Comparison of ENCODE assay signal across 8 cellular contexts in the genomic region with DNA sequence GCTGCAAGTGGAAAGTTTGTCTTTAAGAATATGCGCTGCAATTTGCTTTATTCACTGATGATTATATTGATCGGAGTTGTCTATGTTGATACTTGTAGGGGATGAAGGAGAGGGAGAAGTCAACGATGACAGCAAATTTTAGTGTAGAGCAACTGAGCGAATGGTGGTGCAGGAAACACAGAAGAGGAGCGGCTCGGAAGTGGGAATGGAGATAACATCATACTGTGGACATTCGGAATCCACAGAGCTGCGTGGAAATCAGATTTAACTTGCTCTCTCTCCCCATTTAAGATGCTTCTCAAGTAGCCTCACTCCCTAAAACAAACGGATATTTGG. TPM values are rescaled to one million over a fixed set of nuclear protein-coding genes. Genes with fewer than 3 reads are reported as not detected.
DNase-seq lines count a peak whose midpoint lies in the region; ATAC-seq and TF ChIP-seq lines count a peak whose summit lies in the region.

No MANE protein-coding gene starts in this region.

- peak overlapping the region; percentile 68 for H3K4me3 ChIP-seq in kidney epithelial cell (ENCODE audit: low read depth, low read length)

- no peak for ATAC-seq in activated naive CD4-positive, alpha-beta T cell treated with anti-CD3 and anti-CD28 coated beads, Interleukin-2, amount 50 U/mL, for 72 hours
- ATAC-seq in GM21529 (IDR thresholded peaks at IDR 0.05; ENCODE audit: unreplicated experiment) (no peak), foreskin keratinocyte (no peak)

- TF ChIP-seq CTCF in kidney epithelial cell (IDR thresholded peaks at IDR 0.05; ENCODE audit: insufficient read depth, low read length, poor library complexity, severe bottlenecking) (no peak), GM10248 (IDR thresholded peaks at IDR 0.05; ENCODE audit: control extremely low read depth, extremely low read depth, low read depth, missing control alignments) (no peak), foreskin keratinocyte (conservative IDR thresholded peaks at IDR 0.05) (no peak)

- peaks cover 4% of the 10 kb centered on the region for H3K36me3 ChIP-seq in kidney epithelial cell (ENCODE audit: control insufficient read depth, insufficient read depth, low read length)

- peaks cover 5% of the 10 kb centered on the region for H3K4me1 ChIP-seq in foreskin keratinocyte

- POLR2A ChIA-PET in GM10248 (lab: Yijun Ruan, JAX): interaction anchor here (1.1 kb wide), 1 partner anchor 27 kb away, joined by 8 read pairs; no protein-coding TSS in a partner anchor

- CTCF ChIA-PET in GM10248 (lab: Yijun Ruan, JAX): interaction anchor here (1.0 to 6.2 kb wide), 5 partner anchors 11 to 47 kb away, joined by 3 to 35 read pairs (median 3); a partner anchor contains a TSS

- H3K4me1 Mint-ChIP-seq in T-helper 1 cell treated with Interleukin-12 subunit alpha and Interleukin-12 subunit beta and Interleukin-4 antibody, amounts not matched to agents 30 μg/mL and 1 μg/mL, for 36 hours (ENCODE audit: low read depth): peaks cover 27% of the 10 kb centered on the region

- no peak overlapping the region for H3K27ac ChIP-seq in foreskin keratinocyte

- H3K4me3 Mint-ChIP-seq in T-helper 1 cell treated with Interleukin-12 subunit alpha and Interleukin-12 subunit beta and Interleukin-4 antibody, amounts not matched to agents 30 μg/mL and 1 μg/mL, for 36 hours: peak overlapping the region; percentile 82

- peaks cover 18% of the 10 kb centered on the region for H3K36me3 Mint-ChIP-seq in T-helper 1 cell treated with Interleukin-12 subunit alpha and Interleukin-12 subunit beta and Interleukin-4 antibody, amounts not matched to agents 30 μg/mL and 1 μg/mL, for 36 hours (ENCODE audit: low read depth)
- H3K36me3 Mint-ChIP-seq in activated naive CD4-positive, alpha-beta T cell treated with anti-CD3 and anti-CD28 coated beads, Interleukin-2, amount 50 U/mL, for 72 hours: peaks cover 13 to 30% of the 10 kb centered on the region in 2 donors

- H3K27me3 Mint-ChIP-seq in T-helper 1 cell treated with Interleukin-12 subunit alpha and Interleukin-12 subunit beta and Interleukin-4 antibody, amounts not matched to agents 30 μg/mL and 1 μg/mL, for 36 hours (ENCODE audit: low read depth): no peaks in the 10 kb centered on the region

- no peak for DNase-seq in T-helper 1 cell
- DNase-seq in activated naive CD4-positive, alpha-beta T cell treated with anti-CD3 and anti-CD28 coated beads, Interleukin-2, amount 50 U/mL, for 72 hours (ENCODE audit: low spot score in 2 of 2): no peak
- DNase-seq in kidney epithelial cell (ENCODE audit: low read depth): no peak
- DNase-seq in superior temporal gyrus (ENCODE audit: extremely low spot score): peak; percentile 76
- no peak for DNase-seq in GM10248 (ENCODE audit: extremely low spot score)
- no peak for DNase-seq in foreskin keratinocyte

- H3K9me3 Mint-ChIP-seq in T-helper 1 cell treated with Interleukin-12 subunit alpha and Interleukin-12 subunit beta and Interleukin-4 antibody, amounts not matched to agents 30 μg/mL and 1 μg/mL, for 36 hours: no peaks in the 10 kb centered on the region
- H3K9me3 Mint-ChIP-seq in activated naive CD4-positive, alpha-beta T cell treated with anti-CD3 and anti-CD28 coated beads, Interleukin-2, amount 50 U/mL, for 72 hours: no peaks in the 10 kb centered on the region

- no peaks in the 10 kb centered on the region for H3K27me3 ChIP-seq in kidney epithelial cell (ENCODE audit: control insufficient read depth, insufficient read depth, low read length)
- no peaks in the 10 kb centered on the region for H3K27me3 ChIP-seq in foreskin keratinocyte

- H3K27ac Mint-ChIP-seq in T-helper 1 cell treated with Interleukin-12 subunit alpha and Interleukin-12 subunit beta and Interleukin-4 antibody, amounts not matched to agents 30 μg/mL and 1 μg/mL, for 36 hours: peak overlapping the region; percentile 94
- H3K27ac Mint-ChIP-seq in activated naive CD4-positive, alpha-beta T cell treated with anti-CD3 and anti-CD28 coated beads, Interleukin-2, amount 50 U/mL, for 72 hours: peak overlapping the region; percentile 80 to 97

RNA-seq across cellular contexts. Expression of a gene that starts 0.7 kb away (rescaled TPM):
- total RNA-seq in activated naive CD4-positive, alpha-beta T cell treated with anti-CD3 and anti-CD28 coated beads, Interleukin-2, amount 50 U/mL, for 72 hours: 100 to 1,000 TPM in 1 of 2 donors, 10 to 100 TPM in 1; 86.7 to 104 TPM
- total RNA-seq in kidney epithelial cell (86.5 and 99.8 TPM in 2 replicates), foreskin keratinocyte (109 and 111 TPM in 2 replicates)
- polyA plus RNA-seq in foreskin keratinocyte: 129 and 140 TPM in 2 replicates

RNA-seq across cellular contexts. Expression of a gene that starts 24.0 kb away (rescaled TPM):
- total RNA-seq in activated naive CD4-positive, alpha-beta T cell treated with anti-CD3 and anti-CD28 coated beads, Interleukin-2, amount 50 U/mL, for 72 hours: 10 to 100 TPM; 67.2 to 91.1 TPM
- total RNA-seq in kidney epithelial cell (190 and 196 TPM in 2 replicates), foreskin keratinocyte (146 and 179 TPM in 2 replicates)
- polyA plus RNA-seq in foreskin keratinocyte: 196 and 220 TPM in 2 replicates

RNA-seq across cellular contexts. Expression of a gene that starts 52.1 kb away (rescaled TPM):
- total RNA-seq in activated naive CD4-positive, alpha-beta T cell treated with anti-CD3 and anti-CD28 coated beads, Interleukin-2, amount 50 U/mL, for 72 hours: 10 to 100 TPM; 20.3 TPM
- total RNA-seq in kidney epithelial cell: 27.5 and 30.8 TPM in 2 replicates
- 36.8 and 39.4 TPM in 2 replicates for total RNA-seq in foreskin keratinocyte
- polyA plus RNA-seq in foreskin keratinocyte: 24.8 and 34.4 TPM in 2 replicates

RNA-seq across cellular contexts. Expression of a gene that starts 52.5 kb away (rescaled TPM):
- total RNA-seq in activated naive CD4-positive, alpha-beta T cell treated with anti-CD3 and anti-CD28 coated beads, Interleukin-2, amount 50 U/mL, for 72 hours: 1 to 10 TPM in 1 of 2 donors, not detected in 1; 1.0 TPM
- total RNA-seq in kidney epithelial cell (3.1 and 3.3 TPM in 2 replicates), foreskin keratinocyte (1.1 and 1.2 TPM in 2 replicates)
- polyA plus RNA-seq in foreskin keratinocyte: 1.4 and 2.7 TPM in 2 replicates
